Comparison of ENCODE assay signal across 15 cellular contexts in genomic region chr1:155019377-155020245, GRCh38. TPM values are rescaled to one million over a fixed set of nuclear protein-coding genes. Genes with fewer than 3 reads are reported as not detected.
A peak's percentile ranks its signal among the peaks of the same experiment; 100 is the strongest.
DNase-seq lines count a peak whose midpoint lies in the region; ATAC-seq and TF ChIP-seq lines count a peak whose summit lies in the region.
"Had no signal": no experiment of that assay in that cellular context is flagged by ENCODE, and none has a peak within 500 bp of the region (broad histone marks: within the 10 kb centered on the region; RNA-seq: fewer than 3 reads in every experiment).

No MANE protein-coding gene starts in this region.

- H3K36me3 Mint-ChIP-seq in CD8-positive, alpha-beta memory T cell: peaks cover 0 to 8% (median 0%) of the 10 kb centered on the region in 3 donors
- peaks cover 8% of the 10 kb centered on the region for H3K36me3 Mint-ChIP-seq in activated B cell treated with CpG ODN at 0.5 μM for 24 hours (ENCODE audit: low read depth)
- no peaks in the 10 kb centered on the region for H3K36me3 Mint-ChIP-seq in nephron (ENCODE audit: low read depth)

- H3K4me2 ChIP-seq in BLaER1: no peak overlapping the region

- H3K4me1 ChIP-seq in BLaER1: peaks cover 63% of the 10 kb centered on the region
- peaks cover 40% of the 10 kb centered on the region for H3K4me1 ChIP-seq in CD8-positive, alpha-beta memory T cell (ENCODE audit: insufficient read depth, low read length)

- H3K4me3 ChIP-seq in BLaER1: no peak overlapping the region
- H3K4me3 ChIP-seq in CD8-positive, alpha-beta memory T cell (ENCODE audit: low read length): no peak overlapping the region

- ATAC-seq in activated B cell treated with CpG ODN at 0.5 μM for 24 hours (ENCODE audit: low read depth) (no peak), GM18519 (IDR thresholded peaks at IDR 0.05; ENCODE audit: low FRiP score, unreplicated experiment) (no peak)
- ATAC-seq: effector memory CD8-positive, alpha-beta T cell; foreskin keratinocyte had no signal

- H3K27ac ChIP-seq in BLaER1: 0 out of 2 replicates have a peak overlapping the region, but pooled peaks have one; percentile 13
- H3K27ac ChIP-seq in CD8-positive, alpha-beta memory T cell (ENCODE audit: low read depth, low read length): no peak overlapping the region
- H3K27ac ChIP-seq: brain microvascular endothelial cell, foreskin keratinocyte had no signal

- TF ChIP-seq CTCF in activated B cell treated with CpG ODN at 0.5 μM for 24 hours (IDR thresholded peaks at IDR 0.05): no peak
- TF ChIP-seq CTCF in nephron (IDR thresholded peaks at IDR 0.05; ENCODE audit: unreplicated experiment in 3 of 3): no peak

- H3K36me3 ChIP-seq in BLaER1: peaks cover 25% of the 10 kb centered on the region
- H3K36me3 ChIP-seq in CD8-positive, alpha-beta memory T cell (ENCODE audit: insufficient read depth, low read length): peaks cover 6% of the 10 kb centered on the region

- H3K27me3 ChIP-seq in BLaER1: no peaks in the 10 kb centered on the region
- H3K27me3 ChIP-seq in CD8-positive, alpha-beta memory T cell (ENCODE audit: insufficient read depth, low read length, poor library complexity, severe bottlenecking): no peaks in the 10 kb centered on the region
- H3K27me3 ChIP-seq: brain microvascular endothelial cell, foreskin keratinocyte had no signal

- intact Hi-C loops in activated B cell treated with CpG ODN at 0.5 μM for 24 hours (cut with micrococcal nuclease): no loop called here

- H3K27ac Mint-ChIP-seq in CD8-positive, alpha-beta memory T cell: peak overlapping the region in 7 of 8 donors; percentile 47 to 82 (median 64)
- H3K27ac Mint-ChIP-seq in activated B cell treated with CpG ODN at 0.5 μM for 24 hours: peak overlapping the region; percentile 87
- peak overlapping the region; percentile 1 to 90 (median 54) for H3K27ac Mint-ChIP-seq in nephron

- H3K9me3 ChIP-seq in BLaER1: no peaks in the 10 kb centered on the region
- H3K9me3 ChIP-seq in CD8-positive, alpha-beta memory T cell (ENCODE audit: low read length): no peaks in the 10 kb centered on the region

- peaks cover 22 to 30% (median 30%) of the 10 kb centered on the region in 3 donors for H3K4me1 Mint-ChIP-seq in CD8-positive, alpha-beta memory T cell
- H3K4me1 Mint-ChIP-seq in activated B cell treated with CpG ODN at 0.5 μM for 24 hours (peaks cover 48% of the 10 kb centered on the region), nephron (peaks cover 13% of the 10 kb centered on the region)

- no peaks in the 10 kb centered on the region for H3K27me3 Mint-ChIP-seq in CD8-positive, alpha-beta memory T cell
- H3K27me3 Mint-ChIP-seq in activated B cell treated with CpG ODN at 0.5 μM for 24 hours: no peaks in the 10 kb centered on the region
- H3K27me3 Mint-ChIP-seq in nephron (ENCODE audit: low read depth): peaks cover 11% of the 10 kb centered on the region
- H3K27me3 Mint-ChIP-seq: effector memory CD8-positive, alpha-beta T cell had no signal

- peak overlapping the region in 3 of 7 donors; percentile 5 to 41 (median 13) for H3K4me3 Mint-ChIP-seq in CD8-positive, alpha-beta memory T cell
- H3K4me3 Mint-ChIP-seq in activated B cell treated with CpG ODN at 0.5 μM for 24 hours (peak overlapping the region; percentile 36), nephron (peak overlapping the region; percentile 44 to 70 (median 61))
- H3K4me3 Mint-ChIP-seq: effector memory CD8-positive, alpha-beta T cell had no signal

- POLR2A ChIA-PET in CD8-positive, alpha-beta memory T cell (lab: Charles Lee): no interaction called here
- POLR2A ChIA-PET in activated B cell treated with CpG ODN at 0.5 μM for 24 hours (lab: Charles Lee): interaction anchor here (1.2 to 2.8 kb wide), 2 partner anchors 9 to 59 kb away, joined by 3 to 22 read pairs; partner anchors contain the start of gene PYGO2

- H4K20me1 ChIP-seq in BLaER1: peaks cover 23% of the 10 kb centered on the region; the same call in 1 of the 2 replicates

- no peak overlapping the region for H3K9ac ChIP-seq in BLaER1

- no peak for DNase-seq in CD8-positive, alpha-beta memory T cell
- no peak for DNase-seq in activated B cell treated with CpG ODN at 0.5 μM for 24 hours
- DNase-seq in NOMO-1 treated with dmso at 0.1 percent for 144 hours (lab: John Stamatoyannopoulos, UW; ENCODE audit: unreplicated experiment): no peak
- no peak for DNase-seq in COR-L47 (lab: John Stamatoyannopoulos, UW)
- DNase-seq in C1 segment of cervical spinal cord (lab: John Stamatoyannopoulos, UW): no peak
- DNase-seq: activated CD4-positive, alpha-beta T cell treated with anti-CD3 and anti-CD28 coated beads for 1 hour; brain microvascular endothelial cell; effector memory CD8-positive, alpha-beta T cell; foreskin keratinocyte; GF-D8; islet precursor cell had no signal

- H3K9me3 Mint-ChIP-seq in CD8-positive, alpha-beta memory T cell: no peaks in the 10 kb centered on the region
- no peaks in the 10 kb centered on the region for H3K9me3 Mint-ChIP-seq in activated B cell treated with CpG ODN at 0.5 μM for 24 hours
- H3K9me3 Mint-ChIP-seq in nephron: no peaks in the 10 kb centered on the region
- H3K9me3 Mint-ChIP-seq: effector memory CD8-positive, alpha-beta T cell had no signal

- CTCF ChIA-PET in CD8-positive, alpha-beta memory T cell (lab: Charles Lee): interaction anchor here (1.0 to 16.7 kb wide), 7 partner anchors 10 to 66 kb away, joined by 3 to 207 read pairs (median 42); partner anchors contain the start of genes ADAM15, CKS1B, EFNA4 and LENEP
- CTCF ChIA-PET in activated B cell treated with CpG ODN at 0.5 μM for 24 hours (lab: Charles Lee): interaction anchor here (0.7 to 1.3 kb wide), 6 partner anchors 19 to 65 kb away, joined by 3 to 6 read pairs (median 3); no protein-coding TSS in a partner anchor

RNA-seq across cellular contexts. Expression of gene DCST2, which starts 14.0 kb away (rescaled TPM):
- total RNA-seq in CD8-positive, alpha-beta memory T cell: under 1 TPM; 0.09 to 0.16 TPM
- not detected for polyA plus RNA-seq in CD8-positive, alpha-beta memory T cell
- 1.0 TPM in 1 of 2 replicates, not detected in the other for total RNA-seq in activated B cell treated with CpG ODN at 0.5 μM for 24 hours
- total RNA-seq: H4 had no signal

RNA-seq across cellular contexts. Expression of gene DCST1, which starts 14.0 kb away (rescaled TPM):
- total RNA-seq in CD8-positive, alpha-beta memory T cell: not detected
- polyA plus RNA-seq in CD8-positive, alpha-beta memory T cell: not detected
- total RNA-seq in activated B cell treated with CpG ODN at 0.5 μM for 24 hours: not detected in 2 replicates
- total RNA-seq: foreskin keratinocyte, H4 had no signal
- polyA plus RNA-seq: foreskin keratinocyte had no signal

RNA-seq across cellular contexts. Expression of gene ZBTB7B, which starts 17.0 kb away (rescaled TPM):
- total RNA-seq in CD8-positive, alpha-beta memory T cell: 10 to 100 TPM; 33.2 to 34.7 TPM
- polyA plus RNA-seq in CD8-positive, alpha-beta memory T cell: 3.3 TPM
- 56.2 and 56.6 TPM in 2 replicates for total RNA-seq in activated B cell treated with CpG ODN at 0.5 μM for 24 hours

RNA-seq across cellular contexts. Expression of gene LENEP, which starts 26.2 kb away (rescaled TPM):
- under 1 TPM; 0.62 to 0.72 TPM for total RNA-seq in CD8-positive, alpha-beta memory T cell
- polyA plus RNA-seq in CD8-positive, alpha-beta memory T cell: not detected
- total RNA-seq in activated B cell treated with CpG ODN at 0.5 μM for 24 hours: 1.8 and 2.4 TPM in 2 replicates
- total RNA-seq: foreskin keratinocyte, H4 had no signal
- polyA plus RNA-seq: foreskin keratinocyte had no signal

RNA-seq across cellular contexts. Expression of gene ADAM15, which starts 31.5 kb away (rescaled TPM):
- total RNA-seq in CD8-positive, alpha-beta memory T cell: 10 to 100 TPM; 34.5 to 36.9 TPM
- polyA plus RNA-seq in CD8-positive, alpha-beta memory T cell: 15.3 TPM
- 11.3 and 13.7 TPM in 2 replicates for total RNA-seq in activated B cell treated with CpG ODN at 0.5 μM for 24 hours
